Comparison of ENCODE assay signal across 21 cellular contexts in the genomic region with DNA sequence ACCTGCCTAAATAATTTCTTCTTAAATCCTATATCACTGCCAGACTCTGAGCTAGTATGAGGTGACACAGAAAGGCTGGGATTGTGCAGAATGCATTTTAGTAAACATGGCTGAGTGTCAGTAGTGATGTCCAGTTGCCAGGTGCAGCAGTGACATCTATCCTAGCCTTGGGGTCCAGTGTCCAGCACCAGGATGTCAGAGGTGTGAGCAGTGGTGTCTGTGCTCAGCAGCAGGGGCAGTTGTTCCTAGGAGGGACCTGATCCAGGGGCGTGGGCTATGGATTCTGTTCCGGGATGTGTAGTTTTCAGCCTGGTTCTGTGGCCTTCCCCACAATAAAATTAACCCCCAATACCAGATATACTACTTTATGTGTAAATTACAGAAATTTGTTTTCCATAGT.
"Had no signal": no experiment of that assay in that cellular context is flagged by ENCODE, and none has a peak within 500 bp of the region (broad histone marks: within the 10 kb centered on the region; RNA-seq: fewer than 3 reads in every experiment).

No MANE protein-coding gene starts in this region.

- DNase-seq: activated CD4-positive, alpha-beta T cell treated with anti-CD3 and anti-CD28 coated beads, Interleukin-2, amount 10 ng/mL, durations not matched to agents 24 days and 14 days; activated CD4-positive, CD25-positive, alpha-beta regulatory T cell; activated gamma-delta T cell treated with Interleukin-2 at 50 U/mL for 16 hours; activated naive CD8-positive, alpha-beta T cell treated with anti-CD3 and anti-CD28 coated beads for 36 hours; amniotic stem cell; effector CD4-positive, alpha-beta T cell; heart right ventricle; kidney glomerular epithelial cell; left ventricle myocardium inferior; mucosa of descending colon; sigmoid colon; stimulated activated CD4-positive, alpha-beta T cell treated with anti-CD3 and anti-CD28 coated beads, Interleukin-4, amount 100 ng/mL, for 4 hours; stimulated activated naive CD4-positive, alpha-beta T cell treated with Interleukin-2 at 50 U/mL for 16 hours; T-helper 9 cell; thyroid gland had no signal

- H3K79me2 ChIP-seq: parathyroid adenoma had no signal

- H3K4me3 ChIP-seq: esophagus muscularis mucosa, gastroesophageal sphincter, heart right ventricle, left ventricle myocardium inferior, mucosa of descending colon, sigmoid colon, thyroid gland had no signal

- H3K27me3 ChIP-seq: esophagus muscularis mucosa, gastroesophageal sphincter, heart right ventricle, sigmoid colon, thyroid gland had no signal

- H3K9me3 ChIP-seq: esophagus muscularis mucosa, sigmoid colon, thyroid gland had no signal

- H3K9ac ChIP-seq: parathyroid adenoma had no signal

- FAIRE-seq: endothelial cell of umbilical vein had no signal

- H3K27ac Mint-ChIP-seq: activated CD4-positive, alpha-beta T cell treated with anti-CD3 and anti-CD28 coated beads, Interleukin-2, amount 10 ng/mL, durations not matched to agents 24 days and 14 days; activated naive CD8-positive, alpha-beta T cell treated with anti-CD3 and anti-CD28 coated beads for 36 hours had no signal

- ATAC-seq: gastroesophageal sphincter, heart right ventricle, mucosa of descending colon had no signal

- H2AFZ ChIP-seq: parathyroid adenoma had no signal

- H3K27ac ChIP-seq: esophagus muscularis mucosa, gastroesophageal sphincter, heart right ventricle, left ventricle myocardium inferior, parathyroid adenoma, sigmoid colon, thyroid gland had no signal

- H3K4me3 Mint-ChIP-seq: activated CD4-positive, alpha-beta T cell treated with anti-CD3 and anti-CD28 coated beads, Interleukin-2, amount 10 ng/mL, durations not matched to agents 24 days and 14 days; activated naive CD8-positive, alpha-beta T cell treated with anti-CD3 and anti-CD28 coated beads for 36 hours; activated T-helper 1 cell treated with anti-CD3 and anti-CD28 coated beads, Interleukin-12 subunit alpha, Interleukin-12 subunit beta, Interleukin-2, Interleukin-4 antibody, amounts not matched to agents 30 ng/mL and 10 ng/mL and 1 ng/mL, durations not matched to agents 14 hours and 24 hours and 36 hours; natural killer cell treated with Interleukin-12 subunit alpha and Interleukin-12 subunit beta and Interleukin-15 and Interleukin-18, amount 100 ng/mL, for 72 hours had no signal

- H3K4me1 ChIP-seq: left ventricle myocardium inferior, parathyroid adenoma, thyroid gland had no signal

- H3K36me3 ChIP-seq: left ventricle myocardium inferior had no signal
